Comparison of ENCODE assay signal across 9 cellular contexts in the genomic region with DNA sequence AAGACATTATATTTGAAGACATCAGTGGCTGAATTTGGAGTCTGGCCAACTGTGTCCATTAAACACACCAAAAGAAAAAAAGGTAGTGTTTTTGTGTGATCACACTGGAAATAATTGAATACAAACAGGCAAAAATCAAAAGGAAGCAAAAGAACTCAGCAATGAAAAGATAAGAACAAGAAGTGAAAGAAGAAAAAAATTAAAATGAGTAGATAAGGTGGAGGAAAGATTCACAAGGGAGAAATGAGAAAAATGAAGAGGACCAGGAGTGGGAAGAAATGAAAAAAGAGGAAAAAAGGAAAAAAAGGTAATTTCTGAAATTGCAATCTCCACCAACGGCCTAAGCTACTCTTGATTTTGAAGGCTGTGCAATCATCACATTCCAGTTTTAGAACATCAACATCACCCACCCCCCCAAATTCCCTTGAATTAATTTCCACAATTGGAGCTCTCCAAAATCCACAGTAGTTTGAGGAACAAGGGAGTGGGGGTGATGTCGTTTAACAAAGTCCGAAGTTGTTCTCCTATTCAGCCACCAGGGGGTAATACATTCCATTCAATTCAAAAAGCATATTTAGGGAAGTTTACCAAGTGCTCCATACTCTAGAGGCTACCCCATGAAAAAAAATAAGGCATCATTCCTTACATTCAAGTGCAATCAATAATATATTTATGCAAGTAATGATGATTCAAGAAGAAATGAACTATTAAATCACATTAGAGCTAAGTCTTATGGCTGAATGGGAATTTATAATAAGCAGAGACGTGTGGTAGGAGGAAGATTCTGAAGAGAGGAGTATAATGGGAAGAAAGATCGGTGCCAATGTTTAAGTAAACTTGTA. TPM values are rescaled to one million over a fixed set of nuclear protein-coding genes. Genes with fewer than 3 reads are reported as not detected.
A peak's percentile ranks its signal among the peaks of the same experiment; 100 is the strongest.
DNase-seq lines count a peak whose midpoint lies in the region; ATAC-seq, FAIRE-seq and TF ChIP-seq lines count a peak whose summit lies in the region.
"Had no signal": no experiment of that assay in that cellular context is flagged by ENCODE, and none has a peak within 500 bp of the region (broad histone marks: within the 10 kb centered on the region; RNA-seq: fewer than 3 reads in every experiment).

No MANE protein-coding gene starts in this region.

- peaks cover 2% of the 10 kb centered on the region for H3K36me3 Mint-ChIP-seq in activated B cell treated with CpG ODN at 0.5 μM for 24 hours (ENCODE audit: low read depth)

- no peak overlapping the region for H3K27ac ChIP-seq in heart right ventricle
- no peak overlapping the region for H3K27ac ChIP-seq in small intestine (ENCODE audit: low read depth in 1 of 2, low read length in 1 of 2)
- H3K27ac ChIP-seq: epithelial cell of prostate had no signal

- H3K4me1 Mint-ChIP-seq in activated B cell treated with CpG ODN at 0.5 μM for 24 hours, result peaks cover 12% of the 10 kb centered on the region

- H3K36me3 ChIP-seq in heart right ventricle, result no peaks in the 10 kb centered on the region
- H3K36me3 ChIP-seq in small intestine (ENCODE audit: control insufficient read depth in 2 of 2, insufficient read depth in 2 of 2, low read length in 2 of 2), result no peaks in the 10 kb centered on the region

- H3K27ac Mint-ChIP-seq in activated B cell treated with CpG ODN at 0.5 μM for 24 hours, result no peak overlapping the region

- no peak overlapping the region for H3K4me3 Mint-ChIP-seq in activated B cell treated with CpG ODN at 0.5 μM for 24 hours

- intact Hi-C loops in activated B cell treated with CpG ODN at 0.5 μM for 24 hours (cut with micrococcal nuclease) (loop anchor here (1.0 kb wide), 1 partner anchor 125 kb away; no protein-coding TSS in a partner anchor), heart right ventricle (cut with DNase I) (loop anchor here in 7 of 10 donors (1.0 to 2.0 kb wide), 2 partner anchors 125 to 126 kb away; no protein-coding TSS in a partner anchor)

- no peak overlapping the region for H3K4me3 ChIP-seq in AG04449 (ENCODE audit: low read depth, low read length)
- no peak overlapping the region for H3K4me3 ChIP-seq in heart right ventricle
- H3K4me3 ChIP-seq in small intestine (ENCODE audit: low read depth in 1 of 2, low read length in 2 of 2), result no peak overlapping the region

- H3K9me3 ChIP-seq in heart right ventricle (no peaks in the 10 kb centered on the region), small intestine (ENCODE audit: control insufficient read depth, low read depth) (no peaks in the 10 kb centered on the region)

- no peaks in the 10 kb centered on the region for H3K9me3 Mint-ChIP-seq in activated B cell treated with CpG ODN at 0.5 μM for 24 hours

- FAIRE-seq in small intestine (lab: Jason Lieb, UNC), result no peak

- 49% methylated on average over 5 of the region's 5 CpGs for WGBS in heart right ventricle, 2 donors
- WGBS in small intestine, 3 donors, result 46 to 53% (median 51%) methylated on average over 5 of the region's 5 CpGs

- CTCF ChIA-PET in AG04449 (lab: Yijun Ruan, JAX), result interaction anchor here (1.0 to 5.0 kb wide), 17 partner anchors 8 to 152 kb away, joined by 3 to 29 read pairs (median 5); no protein-coding TSS in a partner anchor
- CTCF ChIA-PET in activated B cell treated with CpG ODN at 0.5 μM for 24 hours (lab: Charles Lee), result interaction anchor here (0.7 to 3.8 kb wide), 27 partner anchors 8 to 294 kb away, joined by 3 to 19 read pairs (median 3); no protein-coding TSS in a partner anchor

- ATAC-seq in activated B cell treated with CpG ODN at 0.5 μM for 24 hours (ENCODE audit: low read depth), result peak; percentile 65
- ATAC-seq in heart right ventricle, result peak in 6 of 8 donors; percentile 66 to 89 (median 79)

- TF ChIP-seq CTCF in AG04449 (IDR thresholded peaks at IDR 0.05; ENCODE audit: insufficient read depth, low read length, missing control alignments) (peak; percentile 48), GM12873 (IDR thresholded peaks at IDR 0.05; ENCODE audit: insufficient read depth, low read depth, low read length, missing control alignments) (peak; percentile 63), activated B cell treated with CpG ODN at 0.5 μM for 24 hours (IDR thresholded peaks at IDR 0.05) (no peak), heart right ventricle (IDR thresholded peaks at IDR 0.05) (peak; percentile 60 to 83 (median 76))

- DNase-seq in AG04449 (ENCODE audit: low read depth, low spot score), result no peak
- peak; percentile 58 for DNase-seq in MV-4-11 (lab: John Stamatoyannopoulos, UW)
- DNase-seq in activated B cell treated with CpG ODN at 0.5 μM for 24 hours, result no peak
- DNase-seq in heart right ventricle, result peak in 1 of 2 donors; percentile 18
- DNase-seq in small intestine, result peak; percentile 63
- no peak for DNase-seq in DMS79 treated with DMSO at 0.1 percent for 48 hours (lab: John Stamatoyannopoulos, UW)
- DNase-seq in activated CD4-positive, alpha-beta T cell treated with anti-CD3 and anti-CD28 coated beads for 1 hour, result no peak

- POLR2A ChIA-PET in AG04449 (lab: Yijun Ruan, JAX) (no interaction called here), activated B cell treated with CpG ODN at 0.5 μM for 24 hours (lab: Charles Lee) (interaction anchor here (0.5 to 0.9 kb wide), 2 partner anchors 61 to 125 kb away, joined by 3 read pairs; no protein-coding TSS in a partner anchor)

- no peaks in the 10 kb centered on the region for H3K27me3 ChIP-seq in heart right ventricle
- H3K27me3 ChIP-seq in small intestine (ENCODE audit: control insufficient read depth in 2 of 2, insufficient read depth in 2 of 2, low read length in 2 of 2), result no peaks in the 10 kb centered on the region

- H3K4me1 ChIP-seq in heart right ventricle (no peaks in the 10 kb centered on the region), small intestine (ENCODE audit: control insufficient read depth in 2 of 2, insufficient read depth in 1 of 2, low read depth in 1 of 2, low read length in 1 of 2) (no peaks in the 10 kb centered on the region)

- H3K27me3 Mint-ChIP-seq in activated B cell treated with CpG ODN at 0.5 μM for 24 hours, result no peaks in the 10 kb centered on the region

RNA-seq across cellular contexts. Expression of a gene that starts 37.4 kb away (rescaled TPM):
- total RNA-seq in activated B cell treated with CpG ODN at 0.5 μM for 24 hours (16.6 and 19.1 TPM in 2 replicates), heart right ventricle (under 1 TPM in 8 of 10 donors, not detected in 2; 0.07 to 0.28 (median 0.22) TPM)
- polyA plus RNA-seq in heart right ventricle (under 1 TPM; 0.06 to 0.15 TPM), small intestine (under 1 TPM in 2 of 3 donors, not detected in 1; 0.27 to 0.31 TPM)

RNA-seq across cellular contexts. Expression of a gene that starts 37.9 kb away (rescaled TPM):
- total RNA-seq in activated B cell treated with CpG ODN at 0.5 μM for 24 hours (125 and 137 TPM in 2 replicates), heart right ventricle (1 to 10 TPM; 3.1 to 8.5 (median 4.5) TPM)
- polyA plus RNA-seq in heart right ventricle (1 to 10 TPM; 1.2 to 1.3 TPM), small intestine (1 to 10 TPM; 1.4 to 4.5 (median 3.1) TPM)

Comparison
In these comparisons a context has a peak if more than half of its experiments do, and no peak if none do; other contexts are left out.
1. DNase-seq: peak in MV-4-11 (single experiment) and small intestine (single experiment); none in AG04449 (single experiment), activated B cell treated with CpG ODN at 0.5 μM for 24 hours (single experiment), DMS79 treated with DMSO at 0.1 percent for 48 hours (single experiment) and activated CD4-positive, alpha-beta T cell treated with anti-CD3 and anti-CD28 coated beads for 1 hour (single experiment).
2. RNA of a gene that starts 37.4 kb away (total RNA-seq): 16.6 to 19.1 TPM in activated B cell treated with CpG ODN at 0.5 μM for 24 hours; 0.07 to 0.28 TPM in heart right ventricle; every median in the first group is over 10 times any median in the second.
3. RNA of a gene that starts 37.9 kb away (total RNA-seq): 125 to 137 TPM in activated B cell treated with CpG ODN at 0.5 μM for 24 hours; 3.1 to 8.5 TPM in heart right ventricle; every median in the first group is over 10 times any median in the second.